12 cellular contexts compared by ENCODE assay signal in the genomic region with DNA sequence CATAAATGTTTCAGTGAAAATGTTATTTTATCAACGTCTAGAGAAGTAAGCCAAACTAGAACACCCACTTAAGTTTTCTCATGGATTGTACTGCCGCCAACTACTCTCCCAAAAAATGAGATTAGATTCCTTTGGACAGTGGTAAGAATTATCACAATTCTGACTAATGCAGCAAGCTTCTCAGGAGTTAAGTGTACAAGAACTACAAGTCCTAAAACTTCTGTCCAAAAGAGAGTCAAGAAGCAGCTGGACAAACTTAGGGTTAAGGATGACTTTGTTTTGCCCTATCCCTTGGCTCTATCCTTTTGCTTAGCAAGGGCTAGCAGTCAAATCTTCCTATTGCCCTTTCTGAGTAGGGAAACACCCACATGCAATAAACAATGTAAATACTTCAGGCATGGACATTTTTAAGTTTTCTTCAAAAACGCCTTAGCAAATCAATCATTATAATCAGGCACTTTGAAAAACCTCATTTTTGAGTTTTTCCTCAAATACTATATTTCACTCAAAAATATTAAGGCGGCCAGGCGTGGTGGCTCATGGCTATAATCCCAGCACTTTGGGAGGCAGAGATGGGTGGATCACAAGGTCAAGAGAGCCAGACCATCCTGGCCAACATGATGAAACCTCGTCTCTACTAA. TPM values are rescaled to one million over a fixed set of nuclear protein-coding genes. Genes with fewer than 3 reads are reported as not detected.
DNase-seq lines count a peak whose midpoint lies in the region; ATAC-seq, FAIRE-seq and TF ChIP-seq lines count a peak whose summit lies in the region.
"Had no signal": no experiment of that assay in that cellular context is flagged by ENCODE, and none has a peak within 500 bp of the region (broad histone marks: within the 10 kb centered on the region; RNA-seq: fewer than 3 reads in every experiment).

No MANE protein-coding gene starts in this region.

- 58 to 63% (median 59%) methylated on average over 6 of the region's 6 CpGs for WGBS in stomach, 5 donors

- H3K27me3 ChIP-seq in right atrium auricular region, result no peaks in the 10 kb centered on the region
- no peaks in the 10 kb centered on the region for H3K27me3 ChIP-seq in stomach

- H3K4me1 Mint-ChIP-seq in activated CD4-positive, alpha-beta memory T cell treated with anti-CD3 and anti-CD28 coated beads, Interleukin-2, amount 10 ng/mL, durations not matched to agents 7 days and 5 days, result peaks cover 27% of the 10 kb centered on the region

- no peak overlapping the region for H3K4me3 ChIP-seq in right atrium auricular region
- H3K4me3 ChIP-seq in stomach, result no peak overlapping the region
- H3K4me3 ChIP-seq: GM12878 had no signal

- TF ChIP-seq POLR2A in H54 (IDR thresholded peaks at IDR 0.05; ENCODE audit: low read depth, low read length), result no peak
- TF ChIP-seq POLR2A in stomach (IDR thresholded peaks at IDR 0.05), result no peak

- H3K4me1 ChIP-seq in right atrium auricular region (peaks cover 0 to 60% of the 10 kb centered on the region in 2 donors), stomach (peaks cover 20 to 77% (median 54%) of the 10 kb centered on the region in 4 donors)

- TF ChIP-seq EP300 in stomach (IDR thresholded peaks at IDR 0.05), result no peak

- ATAC-seq in GM18907 (IDR thresholded peaks at IDR 0.05; ENCODE audit: unreplicated experiment), result no peak
- ATAC-seq: GM12878; natural killer cell treated with Interleukin-12 subunit alpha and Interleukin-12 subunit beta and Interleukin-15 and Interleukin-18, amount 100 ng/mL, for 72 hours had no signal

- H3K27ac ChIP-seq in right atrium auricular region (peak overlapping the region; percentile 19 to 77), stomach (peak overlapping the region in 4 of 5 donors; percentile 9 to 59 (median 28))

- H3K27ac Mint-ChIP-seq in activated CD4-positive, alpha-beta memory T cell treated with anti-CD3 and anti-CD28 coated beads, Interleukin-2, amount 10 ng/mL, durations not matched to agents 7 days and 5 days, result no peak overlapping the region

- H3K36me3 ChIP-seq in right atrium auricular region (no peaks in the 10 kb centered on the region), stomach (no peaks in the 10 kb centered on the region)

- peak; percentile 27 for FAIRE-seq in H54 (lab: Jason Lieb, UNC)
- FAIRE-seq: GM12878 had no signal

- peaks cover 20% of the 10 kb centered on the region for H3K36me3 Mint-ChIP-seq in activated CD4-positive, alpha-beta memory T cell treated with anti-CD3 and anti-CD28 coated beads, Interleukin-2, amount 10 ng/mL, durations not matched to agents 7 days and 5 days (ENCODE audit: low read depth)
- H3K36me3 Mint-ChIP-seq: activated naive CD4-positive, alpha-beta T cell treated with anti-CD3 and anti-CD28 coated beads, Interleukin-2, amount 50 U/mL, for 24 hours; natural killer cell treated with Interleukin-12 subunit alpha and Interleukin-12 subunit beta and Interleukin-15 and Interleukin-18, amount 100 ng/mL, for 72 hours had no signal

- H3K4me3 Mint-ChIP-seq in activated CD4-positive, alpha-beta memory T cell treated with anti-CD3 and anti-CD28 coated beads, Interleukin-2, amount 10 ng/mL, durations not matched to agents 7 days and 5 days, result no peak overlapping the region
- H3K4me3 Mint-ChIP-seq: activated naive CD4-positive, alpha-beta T cell treated with anti-CD3 and anti-CD28 coated beads, Interleukin-2, amount 50 U/mL, for 24 hours; natural killer cell treated with Interleukin-12 subunit alpha and Interleukin-12 subunit beta and Interleukin-15 and Interleukin-18, amount 100 ng/mL, for 72 hours had no signal

- H3K9me3 Mint-ChIP-seq in activated CD4-positive, alpha-beta memory T cell treated with anti-CD3 and anti-CD28 coated beads, Interleukin-2, amount 10 ng/mL, durations not matched to agents 7 days and 5 days, result no peaks in the 10 kb centered on the region
- H3K9me3 Mint-ChIP-seq: activated naive CD4-positive, alpha-beta T cell treated with anti-CD3 and anti-CD28 coated beads, Interleukin-2, amount 50 U/mL, for 24 hours; natural killer cell treated with Interleukin-12 subunit alpha and Interleukin-12 subunit beta and Interleukin-15 and Interleukin-18, amount 100 ng/mL, for 72 hours had no signal

- H3K9me3 ChIP-seq in right atrium auricular region, result no peaks in the 10 kb centered on the region
- no peaks in the 10 kb centered on the region for H3K9me3 ChIP-seq in stomach

- no peaks in the 10 kb centered on the region for H3K27me3 Mint-ChIP-seq in activated CD4-positive, alpha-beta memory T cell treated with anti-CD3 and anti-CD28 coated beads, Interleukin-2, amount 10 ng/mL, durations not matched to agents 7 days and 5 days
- H3K27me3 Mint-ChIP-seq: activated naive CD4-positive, alpha-beta T cell treated with anti-CD3 and anti-CD28 coated beads, Interleukin-2, amount 50 U/mL, for 24 hours; natural killer cell treated with Interleukin-12 subunit alpha and Interleukin-12 subunit beta and Interleukin-15 and Interleukin-18, amount 100 ng/mL, for 72 hours had no signal

- intact Hi-C loops in stomach (cut with DNase I; ENCODE audit: low total_unique reads), result no loop called here

- TF ChIP-seq CTCF in right atrium auricular region (IDR thresholded peaks at IDR 0.05), result no peak
- TF ChIP-seq CTCF in stomach (IDR thresholded peaks at IDR 0.05), result no peak
- TF ChIP-seq CTCF in GM20000 (IDR thresholded peaks at IDR 0.05; ENCODE audit: extremely low read depth, missing control alignments), result no peak

- DNase-seq in H54 (ENCODE audit: insufficient read length, low spot score) (no peak), astrocyte of the hippocampus (ENCODE audit: low read depth, low spot score) (peak; percentile 71), right atrium auricular region (ENCODE audit: low spot score) (no peak), stomach (no peak), GM20000 (ENCODE audit: low spot score) (no peak)
- no peak for DNase-seq in activated CD4-positive, alpha-beta memory T cell treated with anti-CD3 and anti-CD28 coated beads, Interleukin-2, amount 10 ng/mL, durations not matched to agents 7 days and 5 days
- DNase-seq in activated CD4-positive, CD25-positive, alpha-beta regulatory T cell (lab: John Stamatoyannopoulos, UW), result no peak
- DNase-seq: effector memory CD4-positive, alpha-beta T cell had no signal

- CTCF ChIA-PET in activated CD4-positive, alpha-beta memory T cell treated with anti-CD3 and anti-CD28 coated beads, Interleukin-2, amount 10 ng/mL, durations not matched to agents 7 days and 5 days (lab: Charles Lee), result no interaction called here

- POLR2A ChIA-PET in activated CD4-positive, alpha-beta memory T cell treated with anti-CD3 and anti-CD28 coated beads, Interleukin-2, amount 10 ng/mL, durations not matched to agents 7 days and 5 days (lab: Charles Lee), result interaction anchor here (0.8 kb wide), 1 partner anchor 20 kb away, joined by 3 read pairs; no protein-coding TSS in a partner anchor

RNA-seq across cellular contexts. Expression of a gene that starts 19.5 kb away (rescaled TPM):
- total RNA-seq in right atrium auricular region (100 to 1,000 TPM; 140 to 178 TPM), stomach (100 to 1,000 TPM in 3 of 5 donors, 10 to 100 TPM in 2; 51.0 to 156 (median 113) TPM)
- polyA plus RNA-seq in stomach, result 10 to 100 TPM; 36.7 to 54.1 (median 46.3) TPM
- total RNA-seq in activated CD4-positive, alpha-beta memory T cell treated with anti-CD3 and anti-CD28 coated beads, Interleukin-2, amount 10 ng/mL, durations not matched to agents 7 days and 5 days, result 10 to 100 TPM; 83.2 to 86.0 TPM
